ENCODE assay signal across 1 cellular context in the genomic region with DNA sequence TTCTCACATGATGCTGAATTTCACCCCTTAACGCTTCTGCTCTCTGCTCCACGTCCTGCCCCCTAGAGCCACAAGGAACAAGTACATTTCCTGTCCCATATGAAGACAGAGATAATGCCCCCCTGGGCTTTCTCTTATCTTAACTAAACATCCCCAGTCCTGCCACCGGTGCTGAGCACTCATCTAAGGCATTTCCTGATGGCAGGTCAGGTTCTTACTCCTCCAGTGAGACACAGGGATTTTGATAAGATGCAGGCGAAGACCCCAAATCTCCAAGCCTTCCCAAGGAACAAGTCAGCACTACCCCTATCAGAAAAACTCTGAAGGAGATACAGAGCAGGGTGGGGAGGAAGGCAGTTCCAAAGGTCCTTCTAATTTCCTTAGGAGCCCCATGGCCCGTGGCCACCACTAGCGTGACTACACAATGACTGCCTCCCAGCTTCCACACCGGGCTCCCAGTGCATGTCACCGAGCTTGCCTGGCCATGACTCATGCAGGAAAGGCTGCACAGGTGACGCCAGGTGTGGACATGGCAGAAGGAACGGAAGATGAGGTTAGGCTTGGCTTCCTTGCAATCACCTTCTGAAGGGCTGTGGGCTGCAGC.
TF ChIP-seq lines count a peak whose summit lies in the region.

No MANE protein-coding gene starts in this region.

TF ChIP-seq in GM23338, 12 proteins besides CTCF, POLR2A, EP300 and RAD21 (continued from another document):
- TF ChIP-seq, protein P1, sequence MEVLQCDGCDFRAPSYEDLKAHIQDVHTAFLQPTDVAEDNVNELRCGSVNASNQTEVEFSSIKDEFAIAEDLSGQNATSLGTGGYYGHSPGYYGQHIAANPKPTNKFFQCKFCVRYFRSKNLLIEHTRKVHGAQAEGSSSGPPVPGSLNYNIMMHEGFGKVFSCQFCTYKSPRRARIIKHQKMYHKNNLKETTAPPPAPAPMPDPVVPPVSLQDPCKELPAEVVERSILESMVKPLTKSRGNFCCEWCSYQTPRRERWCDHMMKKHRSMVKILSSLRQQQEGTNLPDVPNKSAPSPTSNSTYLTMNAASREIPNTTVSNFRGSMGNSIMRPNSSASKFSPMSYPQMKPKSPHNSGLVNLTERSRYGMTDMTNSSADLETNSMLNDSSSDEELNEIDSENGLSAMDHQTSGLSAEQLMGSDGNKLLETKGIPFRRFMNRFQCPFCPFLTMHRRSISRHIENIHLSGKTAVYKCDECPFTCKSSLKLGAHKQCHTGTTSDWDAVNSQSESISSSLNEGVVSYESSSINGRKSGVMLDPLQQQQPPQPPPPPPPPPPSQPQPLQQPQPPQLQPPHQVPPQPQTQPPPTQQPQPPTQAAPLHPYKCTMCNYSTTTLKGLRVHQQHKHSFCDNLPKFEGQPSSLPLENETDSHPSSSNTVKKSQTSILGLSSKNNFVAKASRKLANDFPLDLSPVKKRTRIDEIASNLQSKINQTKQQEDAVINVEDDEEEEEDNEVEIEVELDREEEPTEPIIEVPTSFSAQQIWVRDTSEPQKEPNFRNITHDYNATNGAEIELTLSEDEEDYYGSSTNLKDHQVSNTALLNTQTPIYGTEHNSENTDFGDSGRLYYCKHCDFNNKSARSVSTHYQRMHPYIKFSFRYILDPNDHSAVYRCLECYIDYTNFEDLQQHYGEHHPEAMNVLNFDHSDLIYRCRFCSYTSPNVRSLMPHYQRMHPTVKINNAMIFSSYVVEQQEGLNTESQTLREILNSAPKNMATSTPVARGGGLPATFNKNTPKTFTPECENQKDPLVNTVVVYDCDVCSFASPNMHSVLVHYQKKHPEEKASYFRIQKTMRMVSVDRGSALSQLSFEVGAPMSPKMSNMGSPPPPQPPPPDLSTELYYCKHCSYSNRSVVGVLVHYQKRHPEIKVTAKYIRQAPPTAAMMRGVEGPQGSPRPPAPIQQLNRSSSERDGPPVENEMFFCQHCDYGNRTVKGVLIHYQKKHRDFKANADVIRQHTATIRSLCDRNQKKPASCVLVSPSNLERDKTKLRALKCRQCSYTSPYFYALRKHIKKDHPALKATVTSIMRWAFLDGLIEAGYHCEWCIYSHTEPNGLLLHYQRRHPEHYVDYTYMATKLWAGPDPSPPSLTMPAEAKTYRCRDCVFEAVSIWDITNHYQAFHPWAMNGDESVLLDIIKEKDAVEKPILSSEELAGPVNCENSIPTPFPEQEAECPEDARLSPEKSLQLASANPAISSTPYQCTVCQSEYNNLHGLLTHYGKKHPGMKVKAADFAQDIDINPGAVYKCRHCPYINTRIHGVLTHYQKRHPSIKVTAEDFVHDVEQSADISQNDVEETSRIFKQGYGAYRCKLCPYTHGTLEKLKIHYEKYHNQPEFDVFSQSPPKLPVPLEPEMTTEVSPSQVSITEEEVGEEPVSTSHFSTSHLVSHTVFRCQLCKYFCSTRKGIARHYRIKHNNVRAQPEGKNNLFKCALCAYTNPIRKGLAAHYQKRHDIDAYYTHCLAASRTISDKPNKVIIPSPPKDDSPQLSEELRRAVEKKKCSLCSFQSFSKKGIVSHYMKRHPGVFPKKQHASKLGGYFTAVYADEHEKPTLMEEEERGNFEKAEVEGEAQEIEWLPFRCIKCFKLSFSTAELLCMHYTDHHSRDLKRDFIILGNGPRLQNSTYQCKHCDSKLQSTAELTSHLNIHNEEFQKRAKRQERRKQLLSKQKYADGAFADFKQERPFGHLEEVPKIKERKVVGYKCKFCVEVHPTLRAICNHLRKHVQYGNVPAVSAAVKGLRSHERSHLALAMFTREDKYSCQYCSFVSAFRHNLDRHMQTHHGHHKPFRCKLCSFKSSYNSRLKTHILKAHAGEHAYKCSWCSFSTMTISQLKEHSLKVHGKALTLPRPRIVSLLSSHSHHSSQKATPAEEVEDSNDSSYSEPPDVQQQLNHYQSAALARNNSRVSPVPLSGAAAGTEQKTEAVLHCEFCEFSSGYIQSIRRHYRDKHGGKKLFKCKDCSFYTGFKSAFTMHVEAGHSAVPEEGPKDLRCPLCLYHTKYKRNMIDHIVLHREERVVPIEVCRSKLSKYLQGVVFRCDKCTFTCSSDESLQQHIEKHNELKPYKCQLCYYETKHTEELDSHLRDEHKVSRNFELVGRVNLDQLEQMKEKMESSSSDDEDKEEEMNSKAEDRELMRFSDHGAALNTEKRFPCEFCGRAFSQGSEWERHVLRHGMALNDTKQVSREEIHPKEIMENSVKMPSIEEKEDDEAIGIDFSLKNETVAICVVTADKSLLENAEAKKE (CRISPR knock-in tag; IDR thresholded peaks at IDR 0.05) = no peak
- no peak for TF ChIP-seq ZNF331 (CRISPR knock-in tag; IDR thresholded peaks at IDR 0.05; ENCODE audit: low read depth)
- TF ChIP-seq EZH2 (IDR thresholded peaks at IDR 0.05; ENCODE audit: low read depth, unreplicated experiment) = no peak
- TF ChIP-seq ZNF114 (CRISPR knock-in tag; IDR thresholded peaks at IDR 0.05) = no peak
- TF ChIP-seq NANOG (IDR thresholded peaks at IDR 0.05; ENCODE audit: borderline replicate concordance) = no peak
- no peak for TF ChIP-seq CREB1 (CRISPR knock-in tag; IDR thresholded peaks at IDR 0.05; ENCODE audit: low read depth)
- TF ChIP-seq POLR2AphosphoS5 (IDR thresholded peaks at IDR 0.05; ENCODE audit: low read depth) = no peak
- TF ChIP-seq, protein P2, sequence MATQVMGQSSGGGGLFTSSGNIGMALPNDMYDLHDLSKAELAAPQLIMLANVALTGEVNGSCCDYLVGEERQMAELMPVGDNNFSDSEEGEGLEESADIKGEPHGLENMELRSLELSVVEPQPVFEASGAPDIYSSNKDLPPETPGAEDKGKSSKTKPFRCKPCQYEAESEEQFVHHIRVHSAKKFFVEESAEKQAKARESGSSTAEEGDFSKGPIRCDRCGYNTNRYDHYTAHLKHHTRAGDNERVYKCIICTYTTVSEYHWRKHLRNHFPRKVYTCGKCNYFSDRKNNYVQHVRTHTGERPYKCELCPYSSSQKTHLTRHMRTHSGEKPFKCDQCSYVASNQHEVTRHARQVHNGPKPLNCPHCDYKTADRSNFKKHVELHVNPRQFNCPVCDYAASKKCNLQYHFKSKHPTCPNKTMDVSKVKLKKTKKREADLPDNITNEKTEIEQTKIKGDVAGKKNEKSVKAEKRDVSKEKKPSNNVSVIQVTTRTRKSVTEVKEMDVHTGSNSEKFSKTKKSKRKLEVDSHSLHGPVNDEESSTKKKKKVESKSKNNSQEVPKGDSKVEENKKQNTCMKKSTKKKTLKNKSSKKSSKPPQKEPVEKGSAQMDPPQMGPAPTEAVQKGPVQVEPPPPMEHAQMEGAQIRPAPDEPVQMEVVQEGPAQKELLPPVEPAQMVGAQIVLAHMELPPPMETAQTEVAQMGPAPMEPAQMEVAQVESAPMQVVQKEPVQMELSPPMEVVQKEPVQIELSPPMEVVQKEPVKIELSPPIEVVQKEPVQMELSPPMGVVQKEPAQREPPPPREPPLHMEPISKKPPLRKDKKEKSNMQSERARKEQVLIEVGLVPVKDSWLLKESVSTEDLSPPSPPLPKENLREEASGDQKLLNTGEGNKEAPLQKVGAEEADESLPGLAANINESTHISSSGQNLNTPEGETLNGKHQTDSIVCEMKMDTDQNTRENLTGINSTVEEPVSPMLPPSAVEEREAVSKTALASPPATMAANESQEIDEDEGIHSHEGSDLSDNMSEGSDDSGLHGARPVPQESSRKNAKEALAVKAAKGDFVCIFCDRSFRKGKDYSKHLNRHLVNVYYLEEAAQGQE (IDR thresholded peaks at IDR 0.05; ENCODE audit: unreplicated experiment) = no peak
- TF ChIP-seq, protein P3, sequence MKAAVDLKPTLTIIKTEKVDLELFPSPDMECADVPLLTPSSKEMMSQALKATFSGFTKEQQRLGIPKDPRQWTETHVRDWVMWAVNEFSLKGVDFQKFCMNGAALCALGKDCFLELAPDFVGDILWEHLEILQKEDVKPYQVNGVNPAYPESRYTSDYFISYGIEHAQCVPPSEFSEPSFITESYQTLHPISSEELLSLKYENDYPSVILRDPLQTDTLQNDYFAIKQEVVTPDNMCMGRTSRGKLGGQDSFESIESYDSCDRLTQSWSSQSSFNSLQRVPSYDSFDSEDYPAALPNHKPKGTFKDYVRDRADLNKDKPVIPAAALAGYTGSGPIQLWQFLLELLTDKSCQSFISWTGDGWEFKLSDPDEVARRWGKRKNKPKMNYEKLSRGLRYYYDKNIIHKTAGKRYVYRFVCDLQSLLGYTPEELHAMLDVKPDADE (IDR thresholded peaks at IDR 0.05) = no peak
